ENCODE assay signal across 8 cellular contexts in genomic region chr17:17972126-17972951, GRCh38. TPM values are rescaled to one million over a fixed set of nuclear protein-coding genes. Genes with fewer than 3 reads are reported as not detected.
DNase-seq lines count a peak whose midpoint lies in the region; ATAC-seq and TF ChIP-seq lines count a peak whose summit lies in the region.

A gene with protein sequence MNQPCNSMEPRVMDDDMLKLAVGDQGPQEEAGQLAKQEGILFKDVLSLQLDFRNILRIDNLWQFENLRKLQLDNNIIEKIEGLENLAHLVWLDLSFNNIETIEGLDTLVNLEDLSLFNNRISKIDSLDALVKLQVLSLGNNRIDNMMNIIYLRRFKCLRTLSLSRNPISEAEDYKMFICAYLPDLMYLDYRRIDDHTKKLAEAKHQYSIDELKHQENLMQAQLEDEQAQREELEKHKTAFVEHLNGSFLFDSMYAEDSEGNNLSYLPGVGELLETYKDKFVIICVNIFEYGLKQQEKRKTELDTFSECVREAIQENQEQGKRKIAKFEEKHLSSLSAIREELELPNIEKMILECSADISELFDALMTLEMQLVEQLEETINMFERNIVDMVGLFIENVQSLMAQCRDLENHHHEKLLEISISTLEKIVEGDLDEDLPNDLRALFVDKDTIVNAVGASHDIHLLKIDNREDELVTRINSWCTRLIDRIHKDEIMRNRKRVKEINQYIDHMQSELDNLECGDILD (plus strand): TSS chr17:17972862. CDS start chr17:17977599, 4,737 bp downstream.
TOM1L2 (minus strand) TSS chr17:17972400; CDS start chr17:17972313, 87 bp downstream.

- H3K27ac Mint-ChIP-seq in activated naive CD8-positive, alpha-beta T cell treated with anti-CD3 and anti-CD28 coated beads for 36 hours: peak within 1 kb of the TSS; percentile 89
- no peak within 1 kb of the TSS for H3K27ac Mint-ChIP-seq in glutamatergic neuron (ENCODE audit: unreplicated experiment)

- TF ChIP-seq CTCF in glutamatergic neuron (IDR thresholded peaks at IDR 0.05; ENCODE audit: partially characterized antibody, unreplicated experiment): peak; percentile 22
- TF ChIP-seq CTCF in omental fat pad (IDR thresholded peaks at IDR 0.05): no peak
- TF ChIP-seq CTCF in testis (IDR thresholded peaks at IDR 0.05): peak in 2 of 3 experiments; percentile 16 to 32

- WGBS in testis, 2 donors: 0% methylated on average over 17 to 47 of the region's 59 CpGs

- peaks cover 11% of the 10 kb centered on the region for H3K4me1 ChIP-seq in testis

- no peaks in the 10 kb centered on the region for H3K27me3 ChIP-seq in testis

- H3K36me3 Mint-ChIP-seq in activated naive CD8-positive, alpha-beta T cell treated with anti-CD3 and anti-CD28 coated beads for 36 hours: no peaks in the 10 kb centered on the region
- no peaks in the 10 kb centered on the region for H3K36me3 Mint-ChIP-seq in glutamatergic neuron (ENCODE audit: unreplicated experiment)

- H3K4me1 Mint-ChIP-seq in activated naive CD8-positive, alpha-beta T cell treated with anti-CD3 and anti-CD28 coated beads for 36 hours: peaks cover 29% of the 10 kb centered on the region
- H3K4me1 Mint-ChIP-seq in glutamatergic neuron (ENCODE audit: low read depth, unreplicated experiment): peaks cover 6% of the 10 kb centered on the region

- peak within 1 kb of the TSS; percentile 91 for H3K4me3 Mint-ChIP-seq in activated naive CD8-positive, alpha-beta T cell treated with anti-CD3 and anti-CD28 coated beads for 36 hours
- peak within 1 kb of the TSS; percentile 92 for H3K4me3 Mint-ChIP-seq in glutamatergic neuron (ENCODE audit: unreplicated experiment)

- intact Hi-C loops in testis (cut with DNase I; ENCODE audit: low total_unique reads): no loop called here

- peak within 1 kb of the TSS; percentile 84 to 93 for H3K4me3 ChIP-seq in testis

- H3K27ac ChIP-seq in testis: peak within 1 kb of the TSS; percentile 78 to 82

- TF ChIP-seq POLR2A in GM10847 (IDR thresholded peaks at IDR 0.05; ENCODE audit: extremely low read depth, insufficient read length) (peak; percentile 55), testis (IDR thresholded peaks at IDR 0.05) (peak; percentile 65)

- DNase-seq in NCI-H1105 (lab: John Stamatoyannopoulos, UW): peak; percentile 100
- DNase-seq in SKM-1 (lab: John Stamatoyannopoulos, UW; ENCODE audit: unreplicated experiment): peak; percentile 99
- DNase-seq in activated naive CD8-positive, alpha-beta T cell treated with anti-CD3 and anti-CD28 coated beads for 36 hours: peak; percentile 100
- DNase-seq in glutamatergic neuron: peak; percentile 100
- DNase-seq in omental fat pad (ENCODE audit: low spot score): peak; percentile 98
- DNase-seq in testis: peak; percentile 100

- ATAC-seq in HG02642 (IDR thresholded peaks at IDR 0.05; ENCODE audit: poor library complexity, unreplicated experiment) (peak; percentile 93), omental fat pad (ENCODE audit: low FRiP score) (peak; percentile 98)

- H3K36me3 ChIP-seq in testis (ENCODE audit: low read depth, missing control alignments): no peaks in the 10 kb centered on the region

- H3K9me3 ChIP-seq in testis: no peaks in the 10 kb centered on the region

- H3K27me3 Mint-ChIP-seq in activated naive CD8-positive, alpha-beta T cell treated with anti-CD3 and anti-CD28 coated beads for 36 hours: no peaks in the 10 kb centered on the region
- peaks cover 11% of the 10 kb centered on the region for H3K27me3 Mint-ChIP-seq in glutamatergic neuron (ENCODE audit: unreplicated experiment)

- no peaks in the 10 kb centered on the region for H3K9me3 Mint-ChIP-seq in activated naive CD8-positive, alpha-beta T cell treated with anti-CD3 and anti-CD28 coated beads for 36 hours
- H3K9me3 Mint-ChIP-seq in glutamatergic neuron (ENCODE audit: unreplicated experiment): no peaks in the 10 kb centered on the region

RNA-seq across cellular contexts. Expression of the first gene that starts in this region (rescaled TPM):
- under 1 TPM; 0.18 to 0.52 TPM for total RNA-seq in activated naive CD8-positive, alpha-beta T cell treated with anti-CD3 and anti-CD28 coated beads for 36 hours
- total RNA-seq in glutamatergic neuron (ENCODE audit: unreplicated experiment) (0.29 TPM), omental fat pad (1 to 10 TPM in 3 of 4 donors, under 1 TPM in 1; 0.60 to 4.6 (median 1.9) TPM), testis (10 to 100 TPM; 21.6 to 22.1 TPM)
- polyA plus RNA-seq in testis (ENCODE audit: insufficient read depth, low read depth, low replicate concordance): 57.4 TPM

RNA-seq across cellular contexts. Expression of gene TOM1L2, which starts in this region (rescaled TPM):
- 1 to 10 TPM; 8.5 to 9.0 TPM for total RNA-seq in activated naive CD8-positive, alpha-beta T cell treated with anti-CD3 and anti-CD28 coated beads for 36 hours
- total RNA-seq in glutamatergic neuron (ENCODE audit: unreplicated experiment) (62.8 TPM), omental fat pad (10 to 100 TPM; 25.9 to 30.3 (median 27.6) TPM), testis (100 to 1,000 TPM; 218 to 221 TPM)
- polyA plus RNA-seq in testis (ENCODE audit: insufficient read depth, low read depth, low replicate concordance): 92.4 TPM

Comparison
In these comparisons a context has a peak if more than half of its experiments do, and no peak if none do; other contexts are left out.
1. Peak in every context shown above with its lines: DNase-seq, ATAC-seq, H3K4me3 ChIP-seq and H3K27ac ChIP-seq.
2. CTCF ChIP-seq: peak in glutamatergic neuron (single experiment) and testis (2 of 3); none in omental fat pad (0 of 3).